ENCODE assay signal across 1 cellular context in genomic region chr12:103947871-103948555, GRCh38.
TF ChIP-seq lines count a peak whose summit lies in the region.

No MANE protein-coding gene starts in this region.

TF ChIP-seq in SK-N-SH treated with all-trans-retinoic acid at 6 μM for 48 hours, 23 proteins besides CTCF, POLR2A, EP300 and RAD21 (continued from another document):
- TF ChIP-seq POU6F1 (CRISPR knock-in tag; IDR thresholded peaks at IDR 0.05; ENCODE audit: borderline replicate concordance, low read depth): no peak
- TF ChIP-seq ZNF8 (CRISPR knock-in tag; IDR thresholded peaks at IDR 0.05): no peak
- TF ChIP-seq CSRNP3 (CRISPR knock-in tag; IDR thresholded peaks at IDR 0.05): no peak
- TF ChIP-seq ARNTL (CRISPR knock-in tag; IDR thresholded peaks at IDR 0.05; ENCODE audit: borderline replicate concordance, low read depth): no peak
- no peak for TF ChIP-seq CREB5 (CRISPR knock-in tag; IDR thresholded peaks at IDR 0.05; ENCODE audit: low read depth)
- TF ChIP-seq ZFP30 (CRISPR knock-in tag; IDR thresholded peaks at IDR 0.05): no peak
- no peak for TF ChIP-seq CSDC2 (CRISPR knock-in tag; IDR thresholded peaks at IDR 0.05)
- no peak for TF ChIP-seq GLIS3 (CRISPR knock-in tag; IDR thresholded peaks at IDR 0.05)
- no peak for TF ChIP-seq PPARA (CRISPR knock-in tag; IDR thresholded peaks at IDR 0.05; ENCODE audit: borderline replicate concordance)
- no peak for TF ChIP-seq ZNF565 (CRISPR knock-in tag; conservative IDR thresholded peaks at IDR 0.05; ENCODE audit: low read depth)
- no peak for TF ChIP-seq TOX (CRISPR knock-in tag; IDR thresholded peaks at IDR 0.05; ENCODE audit: borderline replicate concordance)
- TF ChIP-seq ISL1 (CRISPR knock-in tag; IDR thresholded peaks at IDR 0.05): no peak
- no peak for TF ChIP-seq TCF4 (CRISPR knock-in tag; IDR thresholded peaks at IDR 0.05; ENCODE audit: borderline replicate concordance)
- TF ChIP-seq RARB (CRISPR knock-in tag; IDR thresholded peaks at IDR 0.05): no peak
